32 cellular contexts compared by ENCODE assay signal in the genomic region with DNA sequence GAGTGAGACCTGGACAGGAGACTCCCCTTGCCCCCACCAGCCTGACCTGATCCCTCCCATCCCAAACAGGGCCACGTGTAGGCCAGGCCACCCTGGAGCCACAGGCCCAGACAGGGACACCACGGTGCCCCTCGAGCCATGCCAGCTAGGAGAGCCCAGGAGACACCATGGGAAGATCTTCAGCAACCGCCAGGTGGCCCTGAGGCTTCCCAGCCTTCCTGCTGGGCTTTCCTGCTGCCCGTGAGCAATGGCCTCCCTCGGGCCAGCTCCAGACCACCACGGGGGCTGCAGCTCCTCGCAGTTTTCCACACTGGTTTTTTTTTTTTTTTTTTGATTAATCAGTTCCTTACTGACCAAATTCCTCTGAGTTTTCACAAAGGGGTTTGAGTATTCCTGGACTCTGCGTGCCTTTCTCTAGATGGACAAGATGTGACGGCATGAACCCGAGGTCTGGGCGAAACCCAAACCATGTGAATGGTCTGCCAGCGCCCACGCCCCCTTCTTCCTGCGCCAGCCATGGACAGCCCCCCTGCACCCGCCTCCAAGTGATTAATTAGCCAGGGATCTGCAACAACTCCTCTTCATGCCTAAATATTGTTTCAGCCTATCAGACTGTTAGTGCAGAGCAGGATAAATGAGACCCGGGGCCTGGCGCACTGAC. TPM values are rescaled to one million over a fixed set of nuclear protein-coding genes. Genes with fewer than 3 reads are reported as not detected.
DNase-seq lines count a peak whose midpoint lies in the region; ATAC-seq, FAIRE-seq and TF ChIP-seq lines count a peak whose summit lies in the region.
"Had no signal": no experiment of that assay in that cellular context is flagged by ENCODE, and none has a peak within 500 bp of the region (broad histone marks: within the 10 kb centered on the region; RNA-seq: fewer than 3 reads in every experiment).

No MANE protein-coding gene starts in this region.

- TF ChIP-seq EP300 in HepG2 (IDR thresholded peaks at IDR 0.05; ENCODE audit: low read depth in 2 of 2, low read length in 2 of 2) = no peak
- no peak for TF ChIP-seq EP300 in HepG2 (CRISPR knock-in tag; IDR thresholded peaks at IDR 0.05; ENCODE audit: borderline replicate concordance)

- no peaks in the 10 kb centered on the region for H3K36me3 ChIP-seq in left ventricle myocardium inferior
- H3K36me3 ChIP-seq in HepG2 (replicated peaks in 1 of 2; ENCODE audit: control insufficient read depth in 1 of 2, insufficient read depth in 2 of 2, low read length in 2 of 2) = no peaks in the 10 kb centered on the region
- H3K36me3 ChIP-seq: BE2C, breast epithelium, colonic mucosa, SJCRH30, upper lobe of right lung had no signal

- WGBS in HepG2 (ENCODE audit: low lambda C conversion rate) = 83% methylated on average over 16 of the region's 18 CpGs

- TF ChIP-seq CTCF in left ventricle myocardium inferior (IDR thresholded peaks at IDR 0.05; ENCODE audit: borderline replicate concordance) (no peak), astrocyte of the cerebellum (IDR thresholded peaks at IDR 0.05; ENCODE audit: low read depth, low read length, missing control alignments) (no peak), HepG2 (CRISPR knock-in tag; IDR thresholded peaks at IDR 0.05) (no peak)

- H2AFZ ChIP-seq in HepG2 (ENCODE audit: low read length) = no peak overlapping the region

- no peak for TF ChIP-seq POLR2A in HepG2 (IDR thresholded peaks at IDR 0.05; ENCODE audit: insufficient read depth in 1 of 2, low read depth in 2 of 2, low read length in 2 of 2)

- no TSS peak for BruUV-seq in HepG2 (replicated peaks; lab: Mats Ljungman, UMichigan)

- intact Hi-C loops in left ventricle myocardium superior (cut with micrococcal nuclease) (no loop called here), left ventricle myocardium inferior (cut with micrococcal nuclease) (no loop called here), HepG2 (cut with micrococcal nuclease; ENCODE audit: unreplicated experiment) (loop anchor here (2.0 kb wide), 1 partner anchor 71 kb away; no protein-coding TSS in a partner anchor)

- no peak overlapping the region for H3K9ac ChIP-seq in HepG2 (ENCODE audit: insufficient read depth, low read depth, low read length)

- CTCF ChIA-PET in HepG2 (lab: Yijun Ruan, JAX; ENCODE audit: low intra/inter-chr PET ratio, low total read pairs) = interaction anchor here (1.7 to 2.1 kb wide), 2 partner anchors 71 to 109 kb away, joined by 7 to 12 read pairs; no protein-coding TSS in a partner anchor

- H3K4me3 ChIP-seq in left ventricle myocardium inferior (no peak overlapping the region), astrocyte of the cerebellum (ENCODE audit: low read depth, low read length) (no peak overlapping the region), HepG2 (replicated peaks in 1 of 3; ENCODE audit: insufficient read depth in 1 of 3, low read depth in 2 of 3, low read length in 3 of 3) (no peak overlapping the region)
- H3K4me3 ChIP-seq: A549, breast epithelium, colonic mucosa, SJCRH30, upper lobe of right lung had no signal

- H3K4me1 ChIP-seq in left ventricle myocardium inferior (peaks cover 11% of the 10 kb centered on the region), HepG2 (ENCODE audit: insufficient read depth, low read length) (no peaks in the 10 kb centered on the region)
- H3K4me1 ChIP-seq: upper lobe of right lung had no signal

- H3K9me3 ChIP-seq in left ventricle myocardium inferior (replicated peaks) = no peaks in the 10 kb centered on the region
- H3K9me3 ChIP-seq in HepG2 (ENCODE audit: low read length) = no peaks in the 10 kb centered on the region
- H3K9me3 ChIP-seq: A549, BE2C, breast epithelium, colonic mucosa, SJCRH30, upper lobe of right lung had no signal

- TF ChIP-seq RAD21 in HepG2 (CRISPR knock-in tag; IDR thresholded peaks at IDR 0.05) = no peak

- H3K27me3 ChIP-seq in left ventricle myocardium inferior (ENCODE audit: low read depth) (no peaks in the 10 kb centered on the region), HepG2 (ENCODE audit: control insufficient read depth in 1 of 2, insufficient read depth in 2 of 2, low read length in 2 of 2) (no peaks in the 10 kb centered on the region)
- H3K27me3 ChIP-seq: BE2C, breast epithelium, colonic mucosa, SJCRH30, upper lobe of right lung had no signal

- H3K27ac ChIP-seq in left ventricle myocardium inferior (replicated peaks) (no peak overlapping the region), HepG2 (ENCODE audit: extremely low read length, insufficient read depth, low read length) (no peak overlapping the region)
- H3K27ac ChIP-seq: A549, colonic mucosa, SJCRH30, upper lobe of right lung had no signal

- H3K79me2 ChIP-seq in HepG2 (ENCODE audit: insufficient read depth, low read length) = no peaks in the 10 kb centered on the region

- H4K20me1 ChIP-seq in HepG2 (ENCODE audit: insufficient read depth, low read length) = no peaks in the 10 kb centered on the region

- peak; percentile 20 for DNase-seq in left ventricle myocardium superior
- DNase-seq in left ventricle myocardium inferior = no peak
- DNase-seq in astrocyte of the cerebellum (ENCODE audit: low read depth) = peak; percentile 28
- DNase-seq in HepG2 (ENCODE audit: low spot score) = no peak
- DNase-seq in G401 (ENCODE audit: low spot score) = no peak
- no peak for DNase-seq in COLO829 (ENCODE audit: low spot score)
- no peak for DNase-seq in GM19238 (ENCODE audit: insufficient read length, low spot score)
- no peak for DNase-seq in NCI-H82 treated with DMSO at 0.1 percent for 48 hours (lab: John Stamatoyannopoulos, UW; ENCODE audit: unreplicated experiment)
- DNase-seq: activated CD4-positive, alpha-beta T cell treated with anti-CD3 and anti-CD28 coated beads, Interleukin-2, amount 10 ng/mL, durations not matched to agents 24 days and 14 days; activated CD8-positive, alpha-beta memory T cell treated with anti-CD3 and anti-CD28 coated beads for 24 hours; amniotic stem cell; CD8-positive, alpha-beta T cell; colonic mucosa; DMS 273 treated with DMSO at 0.1 percent for 48 hours; effector CD4-positive, alpha-beta T cell; HCEC 1CT; midbrain; naive B cell; NCI-H146; NCI-H345; NCI-H748 treated with DMSO at 0.1 percent for 48 hours; SJCRH30; stimulated activated naive CD4-positive, alpha-beta T cell treated with Interleukin-2 at 50 U/mL for 16 hours; T1000 had no signal

- in situ Hi-C loops in astrocyte of the cerebellum (cut with HindIII; ENCODE audit: low sequenced_read_pairs) (no loop called here), HepG2 (cut with HindIII; ENCODE audit: extremely low pct_ligation_motif_present, low pct_unique_long_range_greater_than_20kb) (no loop called here), G401 (cut with HindIII; ENCODE audit: low sequenced_read_pairs) (no loop called here)

- no peak for FAIRE-seq in HepG2 (lab: Jason Lieb, UNC)
- FAIRE-seq: A549, GM12891, islet of Langerhans, RCC 7860 had no signal

- ATAC-seq in left ventricle myocardium superior = no peak
- ATAC-seq in HepG2 = peak; percentile 12; the same call in 2 of the 3 replicates
- ATAC-seq: CD8-positive, alpha-beta T cell had no signal

- H3K4me2 ChIP-seq in HepG2 (ENCODE audit: low read depth, low read length) = no peak overlapping the region
- H3K4me2 ChIP-seq: A549 had no signal

- POLR2A ChIA-PET in HepG2 (lab: Yijun Ruan, JAX) = no interaction called here

RNA-seq across cellular contexts. Expression of a gene that starts 40.9 kb away (rescaled TPM):
- 3.6 TPM for total RNA-seq in left ventricle myocardium superior
- 8.0 TPM for total RNA-seq in left ventricle myocardium inferior
- total RNA-seq in HepG2 (2016; rRNA removed; fragmentation: Illumina TruSeq; extraction: Trizol) = not detected in 2 replicates
- not detected in 2 replicates for total RNA-seq in HepG2 (2016; cell fraction: cytosol; rRNA removed; fragmentation: Illumina TruSeq; extraction: Trizol; ENCODE audit: low read depth)
- total RNA-seq in HepG2 (2016; cell fraction: insoluble cytoplasmic fraction; rRNA removed; fragmentation: Illumina TruSeq; extraction: Trizol) = not detected in 2 replicates
- total RNA-seq in HepG2 (2016; cell fraction: membrane; rRNA removed; fragmentation: Illumina TruSeq; extraction: Trizol) = not detected in 2 replicates
- not detected in 2 replicates for total RNA-seq in HepG2 (2016; cell fraction: nucleus; rRNA removed; fragmentation: Illumina TruSeq; extraction: Trizol)
- not detected in 2 replicates for polyA plus RNA-seq in HepG2 (2011; rRNA removed)
- polyA plus RNA-seq in HepG2 (2011; cell fraction: cytosol; rRNA removed) = 0.03 TPM in 1 of 2 replicates, not detected in the other
- 0.23 TPM in 1 of 2 replicates, not detected in the other for polyA plus RNA-seq in HepG2 (2011; cell fraction: nucleus; rRNA removed)
- polyA plus RNA-seq in HepG2 (2012) = not detected in 2 replicates
- not detected in 2 replicates for polyA plus RNA-seq in HepG2 (2016; cell fraction: cytosol; fragmentation: Illumina TruSeq; extraction: Trizol; ENCODE audit: low read depth)
- polyA plus RNA-seq in HepG2 (2016; cell fraction: insoluble cytoplasmic fraction; fragmentation: Illumina TruSeq; extraction: Trizol; ENCODE audit: low read depth) = not detected in 2 replicates
- polyA plus RNA-seq in HepG2 (2016; cell fraction: membrane; fragmentation: Illumina TruSeq; extraction: Trizol; ENCODE audit: low read depth) = 0.08 TPM in 1 of 2 replicates, not detected in the other
- polyA plus RNA-seq in HepG2 (2016; cell fraction: nucleus; fragmentation: Illumina TruSeq; extraction: Trizol; ENCODE audit: insufficient read depth, low read depth) = not detected in 2 replicates
- not detected in 2 replicates for polyA minus RNA-seq in HepG2 (2011; rRNA and poly(A)+ RNA removed; ENCODE audit: low replicate concordance)
- not detected in 2 replicates for polyA minus RNA-seq in HepG2 (2011; cell fraction: cytosol; rRNA and poly(A)+ RNA removed)
- polyA minus RNA-seq in HepG2 (2011; cell fraction: nucleus; rRNA and poly(A)+ RNA removed) = not detected in 2 replicates
- 15.4 and 32.1 TPM in 2 replicates for total RNA-seq in G401 (2014; rRNA removed; shearing (Covaris generic))
- total RNA-seq: activated CD4-positive, alpha-beta T cell treated with anti-CD3 and anti-CD28 coated beads, Interleukin-2, amount 10 ng/mL, durations not matched to agents 24 days and 14 days; CD8-positive, alpha-beta T cell; temporal lobe had no signal

RNA-seq across cellular contexts. Expression of a gene that starts 53.2 kb away (rescaled TPM):
- total RNA-seq in left ventricle myocardium superior = 3.4 TPM
- 2.9 TPM for total RNA-seq in left ventricle myocardium inferior
- total RNA-seq in HepG2 (2016; rRNA removed; fragmentation: Illumina TruSeq; extraction: Trizol) = 7.4 and 7.7 TPM in 2 replicates
- total RNA-seq in HepG2 (2016; cell fraction: cytosol; rRNA removed; fragmentation: Illumina TruSeq; extraction: Trizol; ENCODE audit: low read depth) = 2.1 and 3.2 TPM in 2 replicates
- total RNA-seq in HepG2 (2016; cell fraction: insoluble cytoplasmic fraction; rRNA removed; fragmentation: Illumina TruSeq; extraction: Trizol) = 7.8 and 8.7 TPM in 2 replicates
- 4.1 and 4.4 TPM in 2 replicates for total RNA-seq in HepG2 (2016; cell fraction: membrane; rRNA removed; fragmentation: Illumina TruSeq; extraction: Trizol)
- 4.8 and 5.3 TPM in 2 replicates for total RNA-seq in HepG2 (2016; cell fraction: nucleus; rRNA removed; fragmentation: Illumina TruSeq; extraction: Trizol)
- 2.1 and 2.5 TPM in 2 replicates for polyA plus RNA-seq in HepG2 (2011; rRNA removed)
- polyA plus RNA-seq in HepG2 (2011; cell fraction: cytosol; rRNA removed) = 1.7 and 3.9 TPM in 2 replicates
- polyA plus RNA-seq in HepG2 (2011; cell fraction: nucleus; rRNA removed) = 4.7 and 6.8 TPM in 2 replicates
- 2.4 and 4.1 TPM in 2 replicates for polyA plus RNA-seq in HepG2 (2012)
- polyA plus RNA-seq in HepG2 (2016; cell fraction: cytosol; fragmentation: Illumina TruSeq; extraction: Trizol; ENCODE audit: low read depth) = 1.7 and 2.3 TPM in 2 replicates
- polyA plus RNA-seq in HepG2 (2016; cell fraction: insoluble cytoplasmic fraction; fragmentation: Illumina TruSeq; extraction: Trizol; ENCODE audit: low read depth) = 5.9 and 6.5 TPM in 2 replicates
- 2.8 and 3.1 TPM in 2 replicates for polyA plus RNA-seq in HepG2 (2016; cell fraction: membrane; fragmentation: Illumina TruSeq; extraction: Trizol; ENCODE audit: low read depth)
- polyA plus RNA-seq in HepG2 (2016; cell fraction: nucleus; fragmentation: Illumina TruSeq; extraction: Trizol; ENCODE audit: insufficient read depth, low read depth) = 4.2 and 7.0 TPM in 2 replicates
- 2.4 and 4.9 TPM in 2 replicates for polyA minus RNA-seq in HepG2 (2011; rRNA and poly(A)+ RNA removed; ENCODE audit: low replicate concordance)
- 1.7 and 2.4 TPM in 2 replicates for polyA minus RNA-seq in HepG2 (2011; cell fraction: cytosol; rRNA and poly(A)+ RNA removed)
- 0.75 and 1.8 TPM in 2 replicates for polyA minus RNA-seq in HepG2 (2011; cell fraction: nucleus; rRNA and poly(A)+ RNA removed)
- total RNA-seq in G401 (2014; rRNA removed; shearing (Covaris generic)) = 20.4 TPM in 2 replicates

RNA-seq across cellular contexts. Expression of a gene that starts 53.2 kb away (rescaled TPM):
- total RNA-seq in left ventricle myocardium superior (8.0 TPM), left ventricle myocardium inferior (6.6 TPM), HepG2 (2016; rRNA removed; fragmentation: Illumina TruSeq; extraction: Trizol) (14.1 and 17.6 TPM in 2 replicates)
- 2.4 and 2.6 TPM in 2 replicates for total RNA-seq in HepG2 (2016; cell fraction: cytosol; rRNA removed; fragmentation: Illumina TruSeq; extraction: Trizol; ENCODE audit: low read depth)
- 10.3 and 13.8 TPM in 2 replicates for total RNA-seq in HepG2 (2016; cell fraction: insoluble cytoplasmic fraction; rRNA removed; fragmentation: Illumina TruSeq; extraction: Trizol)
- 6.4 and 6.7 TPM in 2 replicates for total RNA-seq in HepG2 (2016; cell fraction: membrane; rRNA removed; fragmentation: Illumina TruSeq; extraction: Trizol)
- total RNA-seq in HepG2 (2016; cell fraction: nucleus; rRNA removed; fragmentation: Illumina TruSeq; extraction: Trizol) = 15.1 and 15.3 TPM in 2 replicates
- 15.8 and 18.2 TPM in 2 replicates for polyA plus RNA-seq in HepG2 (2011; rRNA removed)
- 8.3 and 9.5 TPM in 2 replicates for polyA plus RNA-seq in HepG2 (2011; cell fraction: cytosol; rRNA removed)
- 47.3 and 53.1 TPM in 2 replicates for polyA plus RNA-seq in HepG2 (2011; cell fraction: nucleus; rRNA removed)
- 11.3 and 11.9 TPM in 2 replicates for polyA plus RNA-seq in HepG2 (2012)
- polyA plus RNA-seq in HepG2 (2016; cell fraction: cytosol; fragmentation: Illumina TruSeq; extraction: Trizol; ENCODE audit: low read depth) = 1.3 and 1.5 TPM in 2 replicates
- polyA plus RNA-seq in HepG2 (2016; cell fraction: insoluble cytoplasmic fraction; fragmentation: Illumina TruSeq; extraction: Trizol; ENCODE audit: low read depth) = 8.2 and 12.3 TPM in 2 replicates
- 2.5 and 3.1 TPM in 2 replicates for polyA plus RNA-seq in HepG2 (2016; cell fraction: membrane; fragmentation: Illumina TruSeq; extraction: Trizol; ENCODE audit: low read depth)
- polyA plus RNA-seq in HepG2 (2016; cell fraction: nucleus; fragmentation: Illumina TruSeq; extraction: Trizol; ENCODE audit: insufficient read depth, low read depth) = 23.5 and 25.4 TPM in 2 replicates
- polyA minus RNA-seq in HepG2 (2011; rRNA and poly(A)+ RNA removed; ENCODE audit: low replicate concordance) = 46.0 and 112 TPM in 2 replicates
- 8.4 and 10.0 TPM in 2 replicates for polyA minus RNA-seq in HepG2 (2011; cell fraction: cytosol; rRNA and poly(A)+ RNA removed)
- polyA minus RNA-seq in HepG2 (2011; cell fraction: nucleus; rRNA and poly(A)+ RNA removed) = 21.9 and 23.7 TPM in 2 replicates
- 4.6 and 11.0 TPM in 2 replicates for total RNA-seq in G401 (2014; rRNA removed; shearing (Covaris generic))

Comparison
In these comparisons a context has a peak if more than half of its experiments do, and no peak if none do; other contexts are left out.
1. DNase-seq: peak in left ventricle myocardium superior (single experiment) and astrocyte of the cerebellum (single experiment); none in left ventricle myocardium inferior (single experiment), HepG2 (single experiment), G401 (single experiment), COLO829 (single experiment), GM19238 (single experiment) and NCI-H82 treated with DMSO at 0.1 percent for 48 hours (single experiment).